In genomic region chr13:40115456-40115855, GRCh38 we compare ENCODE assay signal across 11 cellular contexts.
DNase-seq lines count a peak whose midpoint lies in the region; ATAC-seq and TF ChIP-seq lines count a peak whose summit lies in the region.
"Had no signal": no experiment of that assay in that cellular context is flagged by ENCODE, and none has a peak within 500 bp of the region (broad histone marks: within the 10 kb centered on the region; RNA-seq: fewer than 3 reads in every experiment).

No MANE protein-coding gene starts in this region.

- H3K4me1 ChIP-seq in ACC112 (ENCODE audit: control insufficient read depth, insufficient read depth, low read length, unreplicated experiment) (peaks cover 39% of the 10 kb centered on the region), PC-3 (ENCODE audit: insufficient read depth, low read length) (peaks cover 13% of the 10 kb centered on the region), endodermal cell (ENCODE audit: control insufficient read depth, insufficient read depth, low read length) (peaks cover 28% of the 10 kb centered on the region), neural progenitor cell (no peaks in the 10 kb centered on the region)

- H3K27me3 Mint-ChIP-seq in endodermal cell (ENCODE audit: insufficient read depth): no peaks in the 10 kb centered on the region
- no peaks in the 10 kb centered on the region for H3K27me3 Mint-ChIP-seq in neural progenitor cell (ENCODE audit: insufficient read depth, low read depth)
- H3K27me3 Mint-ChIP-seq: IgD-negative memory B cell had no signal

- H2AFZ ChIP-seq in ACC112 (ENCODE audit: low read length, unreplicated experiment): peak overlapping the region; percentile 76
- no peak overlapping the region for H2AFZ ChIP-seq in PC-3 (ENCODE audit: low read length)
- peak overlapping the region; percentile 80 for H2AFZ ChIP-seq in neural progenitor cell (replicated peaks)

- H3K9ac ChIP-seq in PC-3 (ENCODE audit: low read length) (peak overlapping the region; percentile 52; the same call in 1 of the 2 replicates), endodermal cell (ENCODE audit: extremely low read depth, low read length, poor library complexity, severe bottlenecking) (peak overlapping the region; percentile 34), neural progenitor cell (no peak overlapping the region)

- H3F3A ChIP-seq in PC-3 (ENCODE audit: low read length, unreplicated experiment) (no peaks in the 10 kb centered on the region), neural progenitor cell (ENCODE audit: low read depth) (no peaks in the 10 kb centered on the region)

- H3K27me3 ChIP-seq in ACC112 (ENCODE audit: insufficient read depth, low read length) (no peaks in the 10 kb centered on the region), PC-3 (ENCODE audit: low read length) (no peaks in the 10 kb centered on the region), endodermal cell (ENCODE audit: control insufficient read depth, insufficient read depth, low read length, poor library complexity, severe bottlenecking) (no peaks in the 10 kb centered on the region), neural progenitor cell (no peaks in the 10 kb centered on the region)

- intact Hi-C loops in PC-3 (cut with micrococcal nuclease): no loop called here

- H3K4me1 Mint-ChIP-seq in endodermal cell (peaks cover 48% of the 10 kb centered on the region), neural progenitor cell (peaks cover 10% of the 10 kb centered on the region)

- ATAC-seq in PC-3 (no peak), HG03469 (IDR thresholded peaks at IDR 0.05; ENCODE audit: unreplicated experiment) (no peak)

- H3K9me3 ChIP-seq in PC-3 (ENCODE audit: low read length) (no peaks in the 10 kb centered on the region), endodermal cell (ENCODE audit: control insufficient read depth, low read length) (peaks cover 9% of the 10 kb centered on the region), neural progenitor cell (ENCODE audit: low read depth) (no peaks in the 10 kb centered on the region)

- H3K27ac Mint-ChIP-seq in endodermal cell: peak overlapping the region; percentile 91
- no peak overlapping the region for H3K27ac Mint-ChIP-seq in neural progenitor cell

- 49% methylated on average over 2 of the region's 2 CpGs; no CpG with 5 or more reads in 1 of the 2 experiments for WGBS in endodermal cell (ENCODE audit: insufficient coverage in 1 of 2, insufficient read length in 1 of 2), 2 experiments

- DNase-seq in PC-3 (no peak), endodermal cell (no peak), neural progenitor cell (ENCODE audit: low spot score) (no peak), NCI-H2107 treated with DMSO at 0.1 percent for 48 hours (lab: John Stamatoyannopoulos, UW; ENCODE audit: unreplicated experiment) (no peak), COLO829 (ENCODE audit: low spot score) (no peak), ureter (ENCODE audit: low spot score) (no peak)
- DNase-seq: NCI-H226, SIG-M5 had no signal

- H3K9me3 Mint-ChIP-seq in endodermal cell (peaks cover 11% of the 10 kb centered on the region), neural progenitor cell (peaks cover 8% of the 10 kb centered on the region)

- POLR2A ChIA-PET in PC-3 (lab: Charles Lee; ENCODE audit: unreplicated experiment): no interaction called here

- H4K20me1 ChIP-seq in PC-3 (ENCODE audit: low read length): no peaks in the 10 kb centered on the region
- H4K20me1 ChIP-seq in neural progenitor cell (ENCODE audit: low read depth): no peaks in the 10 kb centered on the region

- H3K36me3 Mint-ChIP-seq in endodermal cell (ENCODE audit: low read depth) (peaks cover 4% of the 10 kb centered on the region), neural progenitor cell (no peaks in the 10 kb centered on the region)
- H3K36me3 Mint-ChIP-seq: IgD-negative memory B cell had no signal

- BruUV-seq in PC-3 (replicated peaks; lab: Mats Ljungman, UMichigan): no TSS peak

- no peaks in the 10 kb centered on the region for H3K9me2 ChIP-seq in PC-3 (replicated peaks; ENCODE audit: low read length)

- H3K4me3 ChIP-seq in ACC112 (ENCODE audit: low read depth, low read length) (peak overlapping the region; percentile 30; the same call in 1 of the 2 replicates), PC-3 (ENCODE audit: low read length) (no peak overlapping the region), endodermal cell (ENCODE audit: low read length) (no peak overlapping the region), neural progenitor cell (no peak overlapping the region)

- H3K79me2 ChIP-seq in ACC112 (ENCODE audit: control insufficient read depth, insufficient read depth, low read length, unreplicated experiment) (no peaks in the 10 kb centered on the region), PC-3 (ENCODE audit: low read length) (no peaks in the 10 kb centered on the region), neural progenitor cell (ENCODE audit: low read depth) (no peaks in the 10 kb centered on the region)

- H3K27ac ChIP-seq in ACC112 (ENCODE audit: low read depth, low read length) (peak overlapping the region; percentile 95), PC-3 (ENCODE audit: low read length) (peak overlapping the region; percentile 63), endodermal cell (ENCODE audit: low read depth, low read length) (no peak overlapping the region), neural progenitor cell (no peak overlapping the region)

- CTCF ChIA-PET in PC-3 (lab: Charles Lee): no interaction called here

- TF ChIP-seq CTCF in PC-3 (conservative IDR thresholded peaks at IDR 0.05; ENCODE audit: low read depth, low read length) (no peak), endodermal cell (conservative IDR thresholded peaks at IDR 0.05) (no peak), neural progenitor cell (IDR thresholded peaks at IDR 0.05) (no peak)

- H3K36me3 ChIP-seq in ACC112 (ENCODE audit: insufficient read depth, low read length): no peaks in the 10 kb centered on the region
- H3K36me3 ChIP-seq in PC-3 (ENCODE audit: low read depth, low read length): no peaks in the 10 kb centered on the region
- no peaks in the 10 kb centered on the region for H3K36me3 ChIP-seq in endodermal cell (ENCODE audit: control insufficient read depth, insufficient read depth, low read length)
- no peaks in the 10 kb centered on the region for H3K36me3 ChIP-seq in neural progenitor cell

- H3K4me2 ChIP-seq in PC-3 (ENCODE audit: low read length) (peak overlapping the region; percentile 17), neural progenitor cell (no peak overlapping the region)

- peak overlapping the region; percentile 0 for H3K4me3 Mint-ChIP-seq in endodermal cell
- no peak overlapping the region for H3K4me3 Mint-ChIP-seq in neural progenitor cell
- H3K4me3 Mint-ChIP-seq: IgD-negative memory B cell had no signal

Comparison
In these comparisons a context has a peak if more than half of its experiments do, and no peak if none do; other contexts are left out.
1. H3K27ac ChIP-seq: peak in ACC112 (single experiment) and PC-3 (single experiment); none in endodermal cell (single experiment) and neural progenitor cell (single experiment).